21 cellular contexts compared by ENCODE assay signal in the genomic region with DNA sequence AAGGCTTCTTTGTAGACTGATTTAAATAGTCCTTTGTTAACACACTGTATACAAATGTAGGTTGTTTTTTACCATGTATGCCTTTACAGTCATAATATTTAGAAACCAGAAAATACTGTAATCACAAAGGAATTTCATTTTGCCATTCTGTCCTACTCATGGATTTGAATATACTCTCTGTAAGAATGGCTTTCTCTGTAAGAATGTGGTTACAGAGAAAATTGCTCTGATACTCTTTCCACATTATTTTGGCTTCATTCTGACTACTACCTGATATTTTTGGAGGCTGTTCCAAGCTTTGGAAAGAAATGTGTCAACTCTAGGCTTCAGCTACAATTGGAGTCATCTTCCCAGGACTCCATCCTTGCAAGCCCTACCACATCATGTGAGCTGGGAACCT. TPM values are rescaled to one million over a fixed set of nuclear protein-coding genes. Genes with fewer than 3 reads are reported as not detected.
DNase-seq lines count a peak whose midpoint lies in the region; ATAC-seq lines count a peak whose summit lies in the region.
"Had no signal": no experiment of that assay in that cellular context is flagged by ENCODE, and none has a peak within 500 bp of the region (broad histone marks: within the 10 kb centered on the region; RNA-seq: fewer than 3 reads in every experiment).

No MANE protein-coding gene starts in this region.

- H3K4me3 ChIP-seq in MG63: no peak overlapping the region
- H3K4me3 ChIP-seq: SK-N-MC had no signal

- no peak for ATAC-seq in HG03196 (IDR thresholded peaks at IDR 0.05; ENCODE audit: unreplicated experiment)

- H3K27me3 ChIP-seq in MG63: no peaks in the 10 kb centered on the region

- DNase-seq in ELR (ENCODE audit: low read depth) (peak; percentile 44), LHCN-M2 (ENCODE audit: low read depth) (peak; percentile 31), astrocyte of the hippocampus (ENCODE audit: low read depth, low spot score) (peak; percentile 6), NCI-H1436 treated with DMSO at 0.1 percent for 48 hours (lab: John Stamatoyannopoulos, UW) (no peak), NK-92 (lab: John Stamatoyannopoulos, UW; ENCODE audit: unreplicated experiment) (no peak), MG63 (no peak)
- DNase-seq: CD4-positive, alpha-beta T cell; DMS53; EL; MM.1S; NCI-H1092; NCI-H146; NCI-H2029 treated with DMSO at 0.1 percent for 48 hours; NCI-H2171; NCI-H446; NCI-H69; NK-92 treated with Interleukin-12 subunit alpha and Interleukin-12 subunit beta, amount 100 ng/mL, for 24 hours; SHP77 had no signal

- no peaks in the 10 kb centered on the region for H3K36me3 ChIP-seq in MG63

- H3K9me3 ChIP-seq in MG63: no peaks in the 10 kb centered on the region

RNA-seq across cellular contexts. Expression of a gene that starts 23.5 kb away (rescaled TPM):
- 0.06 TPM in 2 replicates for total RNA-seq in LHCN-M2 (2014; rRNA removed)
- 0.04 TPM for polyA plus RNA-seq in LHCN-M2 (2012)
- total RNA-seq in MG63 (2014; rRNA removed; shearing (Covaris generic); ENCODE audit: low replicate concordance): 0.63 TPM in 1 of 2 replicates, not detected in the other
- total RNA-seq: OCI-LY7 had no signal

Comparison
In these comparisons a context has a peak if more than half of its experiments do, and no peak if none do; other contexts are left out.
1. DNase-seq: peak in ELR (single experiment), LHCN-M2 (single experiment) and astrocyte of the hippocampus (single experiment); none in NCI-H1436 treated with DMSO at 0.1 percent for 48 hours (single experiment), NK-92 (single experiment) and MG63 (single experiment).